ENCODE assay signal across 17 cellular contexts in genomic region chr1:89918794-89919155, GRCh38.
DNase-seq lines count a peak whose midpoint lies in the region; ATAC-seq, FAIRE-seq and TF ChIP-seq lines count a peak whose summit lies in the region.
"Had no signal": no experiment of that assay in that cellular context is flagged by ENCODE, and none has a peak within 500 bp of the region (broad histone marks: within the 10 kb centered on the region; RNA-seq: fewer than 3 reads in every experiment).

No MANE protein-coding gene starts in this region.

- no peaks in the 10 kb centered on the region for H3K79me1 ChIP-seq in H1 (ENCODE audit: low read depth, low read length)

- H3K4ac ChIP-seq in H1 (replicated peaks; ENCODE audit: insufficient read length, low read depth, low read length): no peak overlapping the region

- H3K9ac ChIP-seq in HUES64 (ENCODE audit: low read depth, low read length) (no peak overlapping the region), H1 (replicated peaks in 1 of 4; ENCODE audit: extremely low read depth in 1 of 4, low read depth in 3 of 4, low read length in 3 of 4) (no peak overlapping the region), HepG2 (ENCODE audit: insufficient read depth, low read depth, low read length) (no peak overlapping the region)

- H3K9me3 ChIP-seq in HUES64 (ENCODE audit: insufficient read depth, low read depth, low read length) (peaks cover 10% of the 10 kb centered on the region), H1 (ENCODE audit: insufficient read depth in 2 of 2, low read depth in 1 of 2, low read length in 1 of 2) (peaks cover 2 to 6% of the 10 kb centered on the region in 2 experiments; a peak in 2 of 4 replicates), HepG2 (ENCODE audit: low read length) (no peaks in the 10 kb centered on the region)
- H3K9me3 ChIP-seq: right atrium auricular region, testis had no signal

- TF ChIP-seq POLR2A in H1 (IDR thresholded peaks at IDR 0.05; ENCODE audit: control extremely low read depth in 1 of 2, low read depth in 2 of 2, low read length in 2 of 2): no peak
- no peak for TF ChIP-seq POLR2A in HepG2 (IDR thresholded peaks at IDR 0.05; ENCODE audit: insufficient read depth in 1 of 2, low read depth in 2 of 2, low read length in 2 of 2)

- no peak overlapping the region for H3K23ac ChIP-seq in H1 (ENCODE audit: insufficient read length)

- no peak for ATAC-seq in GM18909 (IDR thresholded peaks at IDR 0.05; ENCODE audit: poor library complexity, unreplicated experiment)
- ATAC-seq in HepG2: no peak

- TF ChIP-seq RAD21 in H1 (IDR thresholded peaks at IDR 0.05 in 1 of 2, conservative IDR thresholded peaks at IDR 0.05 in 1 of 2; ENCODE audit: low read depth in 2 of 2, low read length in 2 of 2) (no peak), HepG2 (CRISPR knock-in tag; IDR thresholded peaks at IDR 0.05) (no peak)

- H2BK12ac ChIP-seq in H1 (ENCODE audit: low read depth, low read length): no peak overlapping the region; the same call in 1 of the 2 replicates

- H3K36me3 ChIP-seq in HUES64 (ENCODE audit: insufficient read depth, low read length) (peaks cover 10% of the 10 kb centered on the region; the same call in 1 of the 2 replicates), H1 (ENCODE audit: control insufficient read depth in 2 of 4, insufficient read depth in 4 of 4, low read length in 3 of 4) (peaks cover 0 to 8% (median 3%) of the 10 kb centered on the region in 4 experiments; a peak in 4 of 8 replicates), HepG2 (replicated peaks in 1 of 2; ENCODE audit: control insufficient read depth in 1 of 2, insufficient read depth in 2 of 2, low read length in 2 of 2) (peaks cover 2 to 9% of the 10 kb centered on the region in 2 experiments)
- H3K36me3 ChIP-seq: right atrium auricular region had no signal

- H3K79me2 ChIP-seq in H1 (ENCODE audit: control insufficient read depth in 1 of 2, insufficient read depth in 2 of 2, low read length in 2 of 2) (peaks cover 0 to 55% of the 10 kb centered on the region in 2 experiments; a peak in 3 of 4 replicates), HepG2 (ENCODE audit: insufficient read depth, low read length) (peaks cover 24% of the 10 kb centered on the region)

- in situ Hi-C loops in HepG2 (cut with HindIII; ENCODE audit: extremely low pct_ligation_motif_present, low pct_unique_long_range_greater_than_20kb): no loop called here

- no peaks in the 10 kb centered on the region for H3K27me3 ChIP-seq in HUES64 (ENCODE audit: insufficient read depth, low read length)
- H3K27me3 ChIP-seq in H1 (replicated peaks in 1 of 4; ENCODE audit: control insufficient read depth in 3 of 4, extremely low read depth in 1 of 4, insufficient read depth in 3 of 4, low read length in 3 of 4): no peaks in the 10 kb centered on the region
- H3K27me3 ChIP-seq in HepG2 (ENCODE audit: control insufficient read depth in 1 of 2, insufficient read depth in 2 of 2, low read length in 2 of 2): no peaks in the 10 kb centered on the region
- H3K27me3 ChIP-seq: right atrium auricular region, testis had no signal

- H2BK20ac ChIP-seq in H1 (ENCODE audit: low read length): no peak overlapping the region

- H3K4me2 ChIP-seq in H1 (ENCODE audit: insufficient read depth in 1 of 2, low read depth in 2 of 2, low read length in 2 of 2) (peak overlapping the region; percentile 4 to 46; a peak in 2 of 4 replicates), HepG2 (ENCODE audit: low read depth, low read length) (no peak overlapping the region)

- TF ChIP-seq CTCF in H1 (IDR thresholded peaks at IDR 0.05; ENCODE audit: control extremely low read depth in 1 of 3, insufficient read depth in 1 of 3, low read depth in 1 of 3, low read length in 3 of 3): no peak
- TF ChIP-seq CTCF in nephron progenitor cell (IDR thresholded peaks at IDR 0.05): no peak
- TF ChIP-seq CTCF in HepG2 (CRISPR knock-in tag; IDR thresholded peaks at IDR 0.05): no peak

- no peak overlapping the region for H3K4me3 Mint-ChIP-seq in nephron progenitor cell
- H3K4me3 Mint-ChIP-seq: B cell had no signal

- peak overlapping the region; percentile 74 for H3K27ac Mint-ChIP-seq in nephron progenitor cell
- H3K27ac Mint-ChIP-seq: B cell had no signal

- no peaks in the 10 kb centered on the region for H3K27me3 Mint-ChIP-seq in nephron progenitor cell (ENCODE audit: low read depth, poor library complexity)
- H3K27me3 Mint-ChIP-seq: B cell had no signal

- peaks cover 12% of the 10 kb centered on the region for H3K4me1 Mint-ChIP-seq in nephron progenitor cell

- H4K20me1 ChIP-seq in H1 (replicated peaks in 1 of 2; ENCODE audit: control insufficient read depth in 1 of 2, insufficient read depth in 2 of 2, low read length in 2 of 2) (no peaks in the 10 kb centered on the region), HepG2 (ENCODE audit: insufficient read depth, low read length) (no peaks in the 10 kb centered on the region)

- BruUV-seq in HepG2 (replicated peaks; lab: Mats Ljungman, UMichigan): no TSS peak

- peaks cover 28% of the 10 kb centered on the region for H3K4me1 ChIP-seq in HUES64 (ENCODE audit: insufficient read depth, low read length)
- H3K4me1 ChIP-seq in H1 (replicated peaks in 1 of 4; ENCODE audit: control insufficient read depth in 3 of 4, insufficient read depth in 4 of 4, low read length in 3 of 4): peaks cover 0 to 14% (median 4%) of the 10 kb centered on the region in 4 experiments; a peak in 2 of 7 replicates
- no peaks in the 10 kb centered on the region for H3K4me1 ChIP-seq in HepG2 (ENCODE audit: insufficient read depth, low read length)
- H3K4me1 ChIP-seq: testis had no signal

- H3K9me3 Mint-ChIP-seq in nephron progenitor cell: peaks cover 13% of the 10 kb centered on the region

- no peak overlapping the region for H4K91ac ChIP-seq in H1 (replicated peaks; ENCODE audit: insufficient read length, low read length)

- no peak overlapping the region for H2AFZ ChIP-seq in H1 (ENCODE audit: low read length)
- no peak overlapping the region for H2AFZ ChIP-seq in HepG2 (ENCODE audit: low read length)

- no peak overlapping the region for H3K14ac ChIP-seq in H1 (ENCODE audit: insufficient read length)

- no peak overlapping the region for H3K56ac ChIP-seq in H1 (replicated peaks; ENCODE audit: insufficient read length, low read depth, low read length)

- FAIRE-seq in H1 (lab: Jason Lieb, UNC): no peak
- no peak for FAIRE-seq in HepG2 (lab: Jason Lieb, UNC)
- FAIRE-seq: astrocyte, endothelial cell of umbilical vein had no signal

- H3K18ac ChIP-seq in H1 (ENCODE audit: extremely low read depth, low read length): peak overlapping the region; percentile 1; the same call in 1 of the 2 replicates

- DNase-seq in EH (ENCODE audit: low read depth): peak; percentile 20
- no peak for DNase-seq in H1 (ENCODE audit: low read depth in 1 of 2, low spot score in 2 of 2)
- no peak for DNase-seq in nephron progenitor cell
- no peak for DNase-seq in UCSD-AML1 (lab: John Stamatoyannopoulos, UW; ENCODE audit: unreplicated experiment)
- DNase-seq in HepG2 (ENCODE audit: low spot score): no peak
- DNase-seq in activated gamma-delta T cell treated with Interleukin-2 at 50 U/mL for 16 hours: no peak
- DNase-seq: activated gamma-delta T cell; NCI-H1436 treated with DMSO at 0.1 percent for 48 hours; NK-92 treated with Interleukin-12 subunit alpha and Interleukin-12 subunit beta, amount 100 ng/mL, for 24 hours; stimulated activated CD4-positive, alpha-beta T cell treated with anti-CD3 and anti-CD28 coated beads, Interleukin-2, amount 100 ng/mL, for 48 hours; testis had no signal

- H3K23me2 ChIP-seq in H1 (ENCODE audit: low read depth, low read length): no peaks in the 10 kb centered on the region

- H3K4me3 ChIP-seq in HUES64 (ENCODE audit: low read length) (no peak overlapping the region), H1 (ENCODE audit: extremely low read depth in 1 of 4, insufficient read depth in 2 of 4, low read depth in 3 of 4, low read length in 4 of 4) (no peak overlapping the region; a peak in 1 of 8 replicates), HepG2 (replicated peaks in 1 of 3; ENCODE audit: insufficient read depth in 1 of 3, low read depth in 2 of 3, low read length in 3 of 3) (no peak overlapping the region)
- H3K4me3 ChIP-seq: right atrium auricular region, testis had no signal

- intact Hi-C loops in HepG2 (cut with micrococcal nuclease; ENCODE audit: unreplicated experiment): no loop called here

- peaks cover 34% of the 10 kb centered on the region for H3K36me3 Mint-ChIP-seq in nephron progenitor cell (ENCODE audit: low read depth)

- POLR2A ChIA-PET in H1 (lab: Charles Lee; ENCODE audit: partially characterized antibody): interaction anchor here (0.9 to 1.2 kb wide), 4 partner anchors 9 to 41 kb away, joined by 3 read pairs; no protein-coding TSS in a partner anchor
- POLR2A ChIA-PET in HepG2 (lab: Yijun Ruan, JAX): interaction anchor here (1.1 kb wide), 1 partner anchor 12 kb away, joined by 4 read pairs; no protein-coding TSS in a partner anchor

- no peak overlapping the region for H2BK15ac ChIP-seq in H1 (ENCODE audit: low read length)

- no peak overlapping the region for H4K8ac ChIP-seq in H1 (ENCODE audit: extremely low read depth, insufficient read depth, low read length)

- H3K27ac ChIP-seq in HUES64 (ENCODE audit: low read depth, low read length) (peak overlapping the region; percentile 43; the same call in 1 of the 2 replicates), H1 (ENCODE audit: low read depth, low read length) (no peak overlapping the region), HepG2 (ENCODE audit: extremely low read length, insufficient read depth, low read length) (no peak overlapping the region)
- H3K27ac ChIP-seq: right atrium auricular region, testis had no signal

- H2AK5ac ChIP-seq in H1 (ENCODE audit: low read depth, low read length): no peak overlapping the region

- H4K5ac ChIP-seq in H1 (ENCODE audit: insufficient read length, low read depth, low read length): no peak overlapping the region

- H2BK5ac ChIP-seq in H1 (ENCODE audit: low read depth, low read length): no peak overlapping the region

- CTCF ChIA-PET in H1 (lab: Charles Lee; ENCODE audit: partially characterized antibody) (interaction anchor here (1.1 to 1.5 kb wide), 7 partner anchors 10 to 115 kb away, joined by 3 to 5 read pairs (median 3); no protein-coding TSS in a partner anchor), HepG2 (lab: Yijun Ruan, JAX; ENCODE audit: low intra/inter-chr PET ratio, low total read pairs) (no interaction called here)

- WGBS in HUES64: 87% methylated on average over 1 of the region's 1 CpG
- WGBS in H1 (ENCODE audit: extremely low coverage in 1 of 2, insufficient coverage in 1 of 2, insufficient read length in 1 of 2, insufficient replicate concordance in 2 of 2, low coverage in 1 of 2, low lambda C conversion rate in 2 of 2, missing lambda C conversion rate in 1 of 2), 2 experiments: 59% methylated on average over 1 of the region's 1 CpG; no CpG with 5 or more reads in 1 of the 2 experiments
- WGBS in HepG2 (ENCODE audit: low lambda C conversion rate): 100% methylated on average over 1 of the region's 1 CpG

- TF ChIP-seq EP300 in H1 (IDR thresholded peaks at IDR 0.05; ENCODE audit: borderline replicate concordance in 1 of 2, low read depth in 2 of 2, low read length in 2 of 2) (no peak), HepG2 (IDR thresholded peaks at IDR 0.05; ENCODE audit: low read depth in 2 of 2, low read length in 2 of 2) (no peak), HepG2 (CRISPR knock-in tag; IDR thresholded peaks at IDR 0.05; ENCODE audit: borderline replicate concordance) (no peak)

- H2BK120ac ChIP-seq in H1 (replicated peaks; ENCODE audit: low read depth, low read length): no peak overlapping the region

TF ChIP-seq in HepG2, 621 proteins besides CTCF, POLR2A, EP300 and RAD21 (continues in another document):
- TF ChIP-seq ISL2 (CRISPR knock-in tag; IDR thresholded peaks at IDR 0.05): no peak
